In the genomic region with DNA sequence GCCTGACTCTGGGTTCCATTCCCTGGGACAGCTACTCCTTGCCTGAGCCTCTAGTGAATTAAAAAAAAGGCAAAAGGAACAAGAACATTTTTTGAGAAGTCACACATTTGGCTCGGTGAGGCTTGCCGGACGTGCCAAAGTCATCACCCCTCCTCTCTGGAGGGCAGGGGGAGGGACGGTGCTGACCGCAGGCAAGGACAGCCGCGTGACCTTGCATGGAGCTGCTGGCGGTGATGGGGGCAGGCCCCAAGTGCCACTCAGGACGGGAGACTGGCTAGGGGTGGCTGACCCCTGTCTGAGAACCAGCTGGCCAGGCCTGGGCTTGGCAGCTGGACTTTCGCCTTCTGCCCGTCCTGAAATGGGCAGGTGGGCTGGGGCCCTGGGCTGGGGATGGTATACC, we compare ENCODE assay signal across 27 cellular contexts. TPM values are rescaled to one million over a fixed set of nuclear protein-coding genes. Genes with fewer than 3 reads are reported as not detected.
DNase-seq lines count a peak whose midpoint lies in the region; ATAC-seq and TF ChIP-seq lines count a peak whose summit lies in the region.
"Had no signal": no experiment of that assay in that cellular context is flagged by ENCODE, and none has a peak within 500 bp of the region (broad histone marks: within the 10 kb centered on the region; RNA-seq: fewer than 3 reads in every experiment).

No MANE protein-coding gene starts in this region.

- H3K4ac ChIP-seq in IMR-90 (ENCODE audit: low read depth, low read length): no peak overlapping the region

- POLR2A ChIA-PET in IMR-90 (lab: Charles Lee; ENCODE audit: unreplicated experiment): no interaction called here

- H3K27me3 ChIP-seq in IMR-90 (ENCODE audit: control insufficient read depth, insufficient read depth, low read length) (no peaks in the 10 kb centered on the region), gastroesophageal sphincter (no peaks in the 10 kb centered on the region), liver (ENCODE audit: control insufficient read depth in 4 of 4, insufficient read depth in 4 of 4, low read length in 3 of 4) (no peaks in the 10 kb centered on the region), skeletal muscle satellite cell (ENCODE audit: control insufficient read depth, insufficient read depth, low read length) (no peaks in the 10 kb centered on the region), Karpas-422 (ENCODE audit: low read length) (no peaks in the 10 kb centered on the region)
- H3K27me3 ChIP-seq: brain microvascular endothelial cell had no signal

- H3K79me2 ChIP-seq in Karpas-422 (ENCODE audit: low read length): no peaks in the 10 kb centered on the region

- H3K9ac ChIP-seq in IMR-90 (ENCODE audit: low read depth, low read length): no peak overlapping the region
- no peak overlapping the region for H3K9ac ChIP-seq in liver (ENCODE audit: low read depth in 1 of 2, low read length in 2 of 2)
- H3K9ac ChIP-seq in skeletal muscle satellite cell (ENCODE audit: low read depth, low read length): no peak overlapping the region
- no peak overlapping the region for H3K9ac ChIP-seq in Karpas-422 (ENCODE audit: low read length)

- dilution Hi-C loops in IMR-90 (cut with HindIII; ENCODE audit: low sequenced_read_pairs, unreplicated experiment): no loop called here

- H3K4me3 ChIP-seq in IMR-90 (ENCODE audit: insufficient read depth, low read depth, low read length) (no peak overlapping the region), gastroesophageal sphincter (no peak overlapping the region), liver (ENCODE audit: low read depth in 1 of 3, low read length in 3 of 3) (no peak overlapping the region), skeletal muscle satellite cell (ENCODE audit: low read length) (no peak overlapping the region), Karpas-422 (ENCODE audit: low read length) (no peak overlapping the region)
- H3K4me3 ChIP-seq: skin epidermis had no signal

- no peak overlapping the region for H3K4me2 ChIP-seq in IMR-90 (ENCODE audit: low read depth, low read length)
- H3K4me2 ChIP-seq in skeletal muscle satellite cell (ENCODE audit: low read length): peak overlapping the region; percentile 15
- H3K4me2 ChIP-seq in Karpas-422 (ENCODE audit: low read depth, low read length, poor library complexity, severe bottlenecking): no peak overlapping the region

- no peak overlapping the region for H4K5ac ChIP-seq in IMR-90 (ENCODE audit: low read depth, low read length)

- H3K27ac ChIP-seq in IMR-90 (ENCODE audit: insufficient read depth, low read length) (no peak overlapping the region), gastroesophageal sphincter (peak overlapping the region in 2 of 4 donors; percentile 17 to 43), liver (ENCODE audit: low read depth in 1 of 2, low read length in 2 of 2) (no peak overlapping the region), Karpas-422 (ENCODE audit: low read length) (no peak overlapping the region)
- H3K27ac ChIP-seq: brain microvascular endothelial cell, skin epidermis had no signal

- no peak overlapping the region for H2BK120ac ChIP-seq in IMR-90 (ENCODE audit: low read depth, low read length)

- H3K36me3 ChIP-seq in IMR-90 (ENCODE audit: control insufficient read depth, insufficient read depth, low read length) (peaks cover 70% of the 10 kb centered on the region), gastroesophageal sphincter (peaks cover 0 to 93% of the 10 kb centered on the region in 2 donors), liver (ENCODE audit: control insufficient read depth in 4 of 4, insufficient read depth in 3 of 4, low read depth in 1 of 4, low read length in 3 of 4) (peaks cover 7 to 46% (median 16%) of the 10 kb centered on the region in 4 donors), skeletal muscle satellite cell (ENCODE audit: insufficient read depth, low read length) (peaks cover 57% of the 10 kb centered on the region), Karpas-422 (ENCODE audit: insufficient read depth, low read length) (peaks cover 9% of the 10 kb centered on the region; the same call in 1 of the 2 replicates)

- DNase-seq in IMR-90: no peak
- DNase-seq in Karpas-422: no peak
- DNase-seq in NCI-H510A treated with DMSO at 0.1 percent for 48 hours (lab: John Stamatoyannopoulos, UW): no peak
- no peak for DNase-seq in NCI-H226
- DNase-seq: 8988T; activated CD4-positive, alpha-beta memory T cell treated with anti-CD3 and anti-CD28 coated beads for 36 hours; activated CD4-positive, CD25-positive, alpha-beta regulatory T cell; activated naive CD8-positive, alpha-beta T cell treated with anti-CD3 and anti-CD28 coated beads, Interleukin-2, amount 10 ng/mL, durations not matched to agents 7 days and 5 days; AML-193; brain microvascular endothelial cell; DMS53; GDM1; immature natural killer cell; mammary epithelial cell; naive B cell; NCI-H1048; NCI-H187 treated with DMSO at 0.1 percent for 48 hours; NCI-H748 treated with DMSO at 0.1 percent for 48 hours; stimulated activated CD4-positive, alpha-beta T cell treated with anti-CD3 and anti-CD28 coated beads, Interleukin-2, amount 100 ng/mL, for 24 hours; stimulated activated naive B cell treated with anti-CD40 and anti-IgM and Interleukin-4, amounts not matched to agents 10 μg/mL and 1 μg/mL and 100 μg/mL, for 72 hours had no signal

- H3K14ac ChIP-seq in IMR-90 (replicated peaks; ENCODE audit: low read depth, low read length): no peak overlapping the region

- H3K18ac ChIP-seq in IMR-90 (ENCODE audit: low read depth, low read length): no peak overlapping the region

- H2AFZ ChIP-seq in IMR-90 (replicated peaks; ENCODE audit: low read length, poor library complexity) (peak overlapping the region; percentile 51), Karpas-422 (ENCODE audit: low read length) (no peak overlapping the region)

- no CpG with 5 or more reads among the region's 11 CpGs for WGBS in IMR-90 (ENCODE audit: extremely low coverage in 2 of 2, insufficient read length in 1 of 2), 2 experiments
- WGBS in gastroesophageal sphincter (ENCODE audit: low coverage in 1 of 2), 2 donors: 58% methylated on average over 11 of the region's 11 CpGs; no CpG with 5 or more reads in 1 of the 2 donors
- WGBS in liver: 53% methylated on average over 11 of the region's 11 CpGs

- no peak for TF ChIP-seq POLR2A in IMR-90 (IDR thresholded peaks at IDR 0.05; ENCODE audit: low read depth, low read length)
- no peak for TF ChIP-seq POLR2A in gastroesophageal sphincter (IDR thresholded peaks at IDR 0.05)

- H3K4me1 ChIP-seq in IMR-90 (ENCODE audit: control insufficient read depth, insufficient read depth, low read length) (no peaks in the 10 kb centered on the region), gastroesophageal sphincter (peaks cover 0 to 6% (median 0%) of the 10 kb centered on the region in 3 donors), liver (ENCODE audit: control insufficient read depth in 4 of 4, insufficient read depth in 4 of 4, low read length in 3 of 4) (no peaks in the 10 kb centered on the region), skeletal muscle satellite cell (ENCODE audit: control insufficient read depth, insufficient read depth, low read length) (peaks cover 22% of the 10 kb centered on the region), Karpas-422 (ENCODE audit: low read length) (no peaks in the 10 kb centered on the region)

- H3K79me1 ChIP-seq in IMR-90 (ENCODE audit: low read depth in 1 of 2, low read length in 2 of 2): peaks cover 0 to 3% of the 10 kb centered on the region in 2 experiments; a peak in 1 of 4 replicates

- H4K20me1 ChIP-seq in IMR-90 (ENCODE audit: insufficient read depth, low read length) (no peaks in the 10 kb centered on the region; the same call in none of the 2 replicates), Karpas-422 (ENCODE audit: insufficient read depth, low read depth, low read length) (no peaks in the 10 kb centered on the region)

- intact Hi-C loops in IMR-90 (cut with micrococcal nuclease): no loop called here

- no peak overlapping the region for H4K8ac ChIP-seq in IMR-90 (ENCODE audit: low read depth in 2 of 2, low read length in 2 of 2)

- no peak overlapping the region for H3K23ac ChIP-seq in IMR-90 (ENCODE audit: low read depth, low read length)

- no TSS peak for BruUV-seq in IMR-90 (replicated peaks; lab: Mats Ljungman, UMichigan)

- H3K56ac ChIP-seq in IMR-90 (ENCODE audit: extremely low read depth, insufficient read depth, low read length): no peak overlapping the region

- H2AK9ac ChIP-seq in IMR-90 (replicated peaks; ENCODE audit: low read depth, low read length, poor library complexity): peak overlapping the region; percentile 88

- no peak overlapping the region for H4K91ac ChIP-seq in IMR-90 (ENCODE audit: insufficient read depth, low read depth, low read length)

- H2BK15ac ChIP-seq in IMR-90 (ENCODE audit: low read depth, low read length): no peak overlapping the region

- no peak for TF ChIP-seq EP300 in gastroesophageal sphincter (IDR thresholded peaks at IDR 0.05)

- no peak for TF ChIP-seq CTCF in IMR-90 (conservative IDR thresholded peaks at IDR 0.05; ENCODE audit: low read depth, low read length)
- TF ChIP-seq CTCF in gastroesophageal sphincter (IDR thresholded peaks at IDR 0.05): no peak
- no peak for TF ChIP-seq CTCF in liver (IDR thresholded peaks at IDR 0.05; ENCODE audit: low read depth, low read length, missing input control)

- H3K9me3 ChIP-seq in IMR-90 (ENCODE audit: control insufficient read depth, insufficient read depth, low read length) (no peaks in the 10 kb centered on the region), gastroesophageal sphincter (no peaks in the 10 kb centered on the region), liver (ENCODE audit: control insufficient read depth in 4 of 4, low read length in 3 of 4) (no peaks in the 10 kb centered on the region), skeletal muscle satellite cell (replicated peaks; ENCODE audit: low read length) (no peaks in the 10 kb centered on the region), Karpas-422 (ENCODE audit: low read length) (no peaks in the 10 kb centered on the region)

- H2AK5ac ChIP-seq in IMR-90 (ENCODE audit: low read depth, low read length): no peak overlapping the region

- CTCF ChIA-PET in IMR-90 (lab: Yijun Ruan, JAX): no interaction called here

- H2BK20ac ChIP-seq in IMR-90 (ENCODE audit: low read depth, low read length): no peak overlapping the region

- no peak for TF ChIP-seq RAD21 in IMR-90 (IDR thresholded peaks at IDR 0.05; ENCODE audit: low read length)
- peak in 1 of 2 donors; percentile 34 for TF ChIP-seq RAD21 in liver (IDR thresholded peaks at IDR 0.05)

- ATAC-seq in IMR-90 (ENCODE audit: low read depth) (no peak), gastroesophageal sphincter (peak; percentile 35), GM21717 (IDR thresholded peaks at IDR 0.05; ENCODE audit: unreplicated experiment) (no peak)
- ATAC-seq: stimulated activated naive B cell treated with anti-CD40 and anti-IgM and Interleukin-4, amounts not matched to agents 10 μg/mL and 1 μg/mL and 100 μg/mL, for 72 hours had no signal

- H3K9me2 ChIP-seq in Karpas-422 (replicated peaks; ENCODE audit: insufficient read depth, low read length): no peaks in the 10 kb centered on the region

- no peak overlapping the region for H2BK5ac ChIP-seq in IMR-90 (ENCODE audit: low read depth, low read length, poor library complexity, severe bottlenecking)

- no peaks in the 10 kb centered on the region for H3K9me1 ChIP-seq in IMR-90 (ENCODE audit: insufficient read depth, low read length)

- in situ Hi-C loops in IMR-90 (cut with MboI; ENCODE audit: low sequenced_read_pairs): no loop called here

RNA-seq across cellular contexts. Expression of a gene that starts 26.4 kb away (rescaled TPM):
- total RNA-seq in IMR-90 (2012; rRNA removed) (107 and 115 TPM in 2 replicates), gastroesophageal sphincter (100 to 1,000 TPM in 1 of 4 donors, 10 to 100 TPM in 3; 53.3 to 112 (median 69.7) TPM), liver (10 to 100 TPM; 43.8 to 64.4 TPM)
- polyA plus RNA-seq in IMR-90 (2012; rRNA removed) (151 and 196 TPM in 2 replicates), liver (10 to 100 TPM; 40.3 to 72.7 TPM)
- 175 and 201 TPM in 2 replicates for polyA plus RNA-seq in IMR-90 (2012; cell fraction: cytosol; rRNA removed)
- polyA plus RNA-seq in IMR-90 (2012; cell fraction: nucleus; rRNA removed; ENCODE audit: low replicate concordance): 144 and 291 TPM in 2 replicates
- 147 and 168 TPM in 2 replicates for total RNA-seq in skeletal muscle satellite cell (2012; rRNA removed)
- total RNA-seq in Karpas-422 (2014; rRNA removed; shearing (Covaris generic); ENCODE audit: low replicate concordance): 106 and 270 TPM in 2 replicates

RNA-seq across cellular contexts. Expression of a gene that starts 30.8 kb away (rescaled TPM):
- total RNA-seq in IMR-90 (2012; rRNA removed) (3.2 and 4.2 TPM in 2 replicates), gastroesophageal sphincter (100 to 1,000 TPM in 1 of 4 donors, 10 to 100 TPM in 3; 65.6 to 122 (median 82.4) TPM), liver (10 to 100 TPM; 23.6 to 28.9 TPM)
- polyA plus RNA-seq in IMR-90 (2012; rRNA removed) (10.3 and 14.7 TPM in 2 replicates), liver (10 to 100 TPM in 1 of 2 donors, 1 to 10 TPM in 1; 2.9 to 11.7 TPM)
- polyA plus RNA-seq in IMR-90 (2012; cell fraction: cytosol; rRNA removed): 6.9 and 17.2 TPM in 2 replicates
- 22.8 and 55.1 TPM in 2 replicates for polyA plus RNA-seq in IMR-90 (2012; cell fraction: nucleus; rRNA removed; ENCODE audit: low replicate concordance)
- 34.0 and 36.7 TPM in 2 replicates for total RNA-seq in skeletal muscle satellite cell (2012; rRNA removed)
- total RNA-seq in Karpas-422 (2014; rRNA removed; shearing (Covaris generic); ENCODE audit: low replicate concordance): 7.2 and 29.3 TPM in 2 replicates

RNA-seq across cellular contexts. Expression of a gene that starts 55.9 kb away (rescaled TPM):
- total RNA-seq in IMR-90 (2012; rRNA removed): not detected in 2 replicates
- not detected in 2 replicates for polyA plus RNA-seq in IMR-90 (2012; rRNA removed)
- not detected in 2 replicates for polyA plus RNA-seq in IMR-90 (2012; cell fraction: cytosol; rRNA removed)
- polyA plus RNA-seq in IMR-90 (2012; cell fraction: nucleus; rRNA removed; ENCODE audit: low replicate concordance): not detected in 2 replicates
- not detected for total RNA-seq in gastroesophageal sphincter
- total RNA-seq in liver: 100 to 1,000 TPM in 1 of 2 donors, 10 to 100 TPM in 1; 22.8 to 194 TPM
- 100 to 1,000 TPM in 1 of 2 donors, 10 to 100 TPM in 1; 94.9 to 331 TPM for polyA plus RNA-seq in liver
- total RNA-seq in skeletal muscle satellite cell (2012; rRNA removed): not detected in 2 replicates
- not detected in 2 replicates for total RNA-seq in Karpas-422 (2014; rRNA removed; shearing (Covaris generic); ENCODE audit: low replicate concordance)
- total RNA-seq: activated CD4-positive, alpha-beta memory T cell treated with anti-CD3 and anti-CD28 coated beads for 36 hours; activated naive CD8-positive, alpha-beta T cell treated with anti-CD3 and anti-CD28 coated beads, Interleukin-2, amount 10 ng/mL, durations not matched to agents 7 days and 5 days; endothelial cell of umbilical vein; mammary epithelial cell; osteocyte had no signal
- polyA plus RNA-seq: endothelial cell of umbilical vein, immature natural killer cell, mammary epithelial cell had no signal

Comparison
In these comparisons a context has a peak if more than half of its experiments do, and no peak if none do; other contexts are left out.
1. RNA of a gene that starts 55.9 kb away (total RNA-seq): 22.8 to 194 TPM in liver; not detected in IMR-90, not detected in gastroesophageal sphincter and not detected in Karpas-422; every median in the first group is over 10 times any median in the second.